8 cellular contexts compared by ENCODE assay signal in genomic region chr13:31200636-31200970, GRCh38. TPM values are rescaled to one million over a fixed set of nuclear protein-coding genes. Genes with fewer than 3 reads are reported as not detected.
DNase-seq lines count a peak whose midpoint lies in the region; TF ChIP-seq lines count a peak whose summit lies in the region.

No MANE protein-coding gene starts in this region.

- TF ChIP-seq POLR2A in esophagus squamous epithelium (IDR thresholded peaks at IDR 0.05) = no peak
- TF ChIP-seq POLR2A in transverse colon (IDR thresholded peaks at IDR 0.05) = no peak

- in situ Hi-C loops in HAP-1 (cut with MboI; ENCODE audit: low sequenced_read_pairs) (no loop called here), transverse colon (cut with MboI; ENCODE audit: low pct_ligation_motif_present in 1 of 4, low pct_unique_long_range_greater_than_20kb in 1 of 4, low sequenced_read_pairs in 3 of 4) (no loop called here)

- CTCF ChIA-PET in activated CD4-positive, alpha-beta memory T cell treated with anti-CD3 and anti-CD28 coated beads, Interleukin-2, amount 10 ng/mL, durations not matched to agents 7 days and 5 days (lab: Charles Lee) = interaction anchor here (0.7 to 2.6 kb wide), 5 partner anchors 9 to 225 kb away, joined by 3 to 19 read pairs (median 3); partner anchors contain the start of gene HSPH1

- H3K4me1 ChIP-seq in HAP-1 = peaks cover 6% of the 10 kb centered on the region
- H3K4me1 ChIP-seq in esophagus squamous epithelium = peaks cover 12 to 55% (median 20%) of the 10 kb centered on the region in 3 donors
- H3K4me1 ChIP-seq in transverse colon = peaks cover 3 to 15% (median 8%) of the 10 kb centered on the region in 4 donors

- peak overlapping the region; percentile 92 to 100 (median 98) for H3K27ac ChIP-seq in esophagus squamous epithelium
- H3K27ac ChIP-seq in neural cell (ENCODE audit: low read length) = no peak overlapping the region
- H3K27ac ChIP-seq in transverse colon = peak overlapping the region; percentile 95 to 99 (median 97)

- no peak overlapping the region for H2AFZ ChIP-seq in neural cell (ENCODE audit: low read depth, low read length)

- H4K20me1 ChIP-seq in neural cell (ENCODE audit: insufficient read depth) = no peaks in the 10 kb centered on the region

- peaks cover 5% of the 10 kb centered on the region for H3K79me2 ChIP-seq in neural cell (replicated peaks; ENCODE audit: insufficient read depth, low read length)

- H3K27me3 ChIP-seq in HAP-1 (ENCODE audit: low read depth) (no peaks in the 10 kb centered on the region), esophagus squamous epithelium (no peaks in the 10 kb centered on the region), neural cell (ENCODE audit: insufficient read depth, low read depth, low read length) (no peaks in the 10 kb centered on the region), transverse colon (no peaks in the 10 kb centered on the region)

- peaks cover 4% of the 10 kb centered on the region for H3K27me3 Mint-ChIP-seq in activated CD4-positive, alpha-beta memory T cell treated with anti-CD3 and anti-CD28 coated beads, Interleukin-2, amount 10 ng/mL, durations not matched to agents 7 days and 5 days

- H3K4me3 Mint-ChIP-seq in activated CD4-positive, alpha-beta memory T cell treated with anti-CD3 and anti-CD28 coated beads, Interleukin-2, amount 10 ng/mL, durations not matched to agents 7 days and 5 days = peak overlapping the region; percentile 71

- H3K4me2 ChIP-seq in neural cell (ENCODE audit: low read length) = no peak overlapping the region

- peak overlapping the region; percentile 60 for H3K4me3 ChIP-seq in GM12864 (ENCODE audit: low read depth, low read length)
- H3K4me3 ChIP-seq in HAP-1 = peak overlapping the region; percentile 51
- peak overlapping the region; percentile 62 to 97 (median 72) for H3K4me3 ChIP-seq in esophagus squamous epithelium
- peak overlapping the region; percentile 68 for H3K4me3 ChIP-seq in neural cell (ENCODE audit: low read length)
- peak overlapping the region; percentile 86 to 95 (median 91) for H3K4me3 ChIP-seq in transverse colon

- H3F3A ChIP-seq in neural cell (ENCODE audit: insufficient read depth, low read length, poor library complexity, severe bottlenecking) = no peaks in the 10 kb centered on the region

- H3K9ac ChIP-seq in neural cell (ENCODE audit: low read length) = peak overlapping the region; percentile 52

- no peak for DNase-seq in GM12864 (ENCODE audit: low read depth)
- peak; percentile 39 to 72 for DNase-seq in HAP-1 (ENCODE audit: low spot score in 2 of 2)
- DNase-seq in LoVo (ENCODE audit: low spot score) = peak; percentile 68
- no peak for DNase-seq in activated CD4-positive, alpha-beta memory T cell treated with anti-CD3 and anti-CD28 coated beads, Interleukin-2, amount 10 ng/mL, durations not matched to agents 7 days and 5 days
- DNase-seq in esophagus squamous epithelium (lab: John Stamatoyannopoulos, UW) = no peak
- DNase-seq in transverse colon = peak; percentile 63
- DNase-seq in kidney glomerular epithelial cell (lab: John Stamatoyannopoulos, UW) = no peak

- no peaks in the 10 kb centered on the region for H3K36me3 Mint-ChIP-seq in activated CD4-positive, alpha-beta memory T cell treated with anti-CD3 and anti-CD28 coated beads, Interleukin-2, amount 10 ng/mL, durations not matched to agents 7 days and 5 days (ENCODE audit: low read depth)

- WGBS in esophagus squamous epithelium, 2 donors = 0% methylated on average over 11 to 12 of the region's 34 CpGs
- WGBS in transverse colon (ENCODE audit: low coverage in 1 of 2), 2 donors = 0% methylated on average over 5 to 15 of the region's 34 CpGs

- no peaks in the 10 kb centered on the region for H3K9me2 ChIP-seq in neural cell (ENCODE audit: insufficient read depth, low read length)

- peaks cover 30% of the 10 kb centered on the region for H3K4me1 Mint-ChIP-seq in activated CD4-positive, alpha-beta memory T cell treated with anti-CD3 and anti-CD28 coated beads, Interleukin-2, amount 10 ng/mL, durations not matched to agents 7 days and 5 days

- H3K9me3 Mint-ChIP-seq in activated CD4-positive, alpha-beta memory T cell treated with anti-CD3 and anti-CD28 coated beads, Interleukin-2, amount 10 ng/mL, durations not matched to agents 7 days and 5 days = no peaks in the 10 kb centered on the region

- H3K36me3 ChIP-seq in HAP-1 (replicated peaks) (no peaks in the 10 kb centered on the region), esophagus squamous epithelium (no peaks in the 10 kb centered on the region), neural cell (ENCODE audit: insufficient read depth, low read length) (no peaks in the 10 kb centered on the region), transverse colon (no peaks in the 10 kb centered on the region)

- no peak for TF ChIP-seq RAD21 in neural cell (conservative IDR thresholded peaks at IDR 0.05)

- H3K27ac Mint-ChIP-seq in activated CD4-positive, alpha-beta memory T cell treated with anti-CD3 and anti-CD28 coated beads, Interleukin-2, amount 10 ng/mL, durations not matched to agents 7 days and 5 days = peak overlapping the region; percentile 72

- TF ChIP-seq CTCF in GM12864 (IDR thresholded peaks at IDR 0.05; ENCODE audit: low read depth, low read length, missing control alignments) (peak; percentile 2), esophagus squamous epithelium (IDR thresholded peaks at IDR 0.05) (no peak), neural cell (IDR thresholded peaks at IDR 0.05; ENCODE audit: poor library complexity, severe bottlenecking) (no peak), transverse colon (IDR thresholded peaks at IDR 0.05) (no peak)

- intact Hi-C loops in esophagus squamous epithelium (cut with DNase I) (no loop called here), transverse colon (cut with DNase I; ENCODE audit: low total_unique reads) (loop anchor here (2.0 kb wide), 1 partner anchor 38 kb away; no protein-coding TSS in a partner anchor)

- H3K9me3 ChIP-seq in HAP-1 = no peaks in the 10 kb centered on the region
- no peaks in the 10 kb centered on the region for H3K9me3 ChIP-seq in esophagus squamous epithelium
- H3K9me3 ChIP-seq in neural cell (ENCODE audit: low read length) = no peaks in the 10 kb centered on the region
- no peaks in the 10 kb centered on the region for H3K9me3 ChIP-seq in transverse colon

- POLR2A ChIA-PET in activated CD4-positive, alpha-beta memory T cell treated with anti-CD3 and anti-CD28 coated beads, Interleukin-2, amount 10 ng/mL, durations not matched to agents 7 days and 5 days (lab: Charles Lee) = interaction anchor here (0.8 to 1.9 kb wide), 5 partner anchors 12 to 40 kb away, joined by 3 to 13 read pairs (median 4); partner anchors contain the start of gene HSPH1

- TF ChIP-seq EP300 in neural cell (conservative IDR thresholded peaks at IDR 0.05; ENCODE audit: poor library complexity, severe bottlenecking) = no peak
- no peak for TF ChIP-seq EP300 in transverse colon (IDR thresholded peaks at IDR 0.05; ENCODE audit: low read depth)

TF ChIP-seq in neural cell, 6 proteins besides CTCF, POLR2A, EP300 and RAD21:
- no peak for TF ChIP-seq TAF1 (IDR thresholded peaks at IDR 0.05; ENCODE audit: low read depth)
- TF ChIP-seq POLR2AphosphoS5 (IDR thresholded peaks at IDR 0.05) = no peak
- TF ChIP-seq EZH2 (IDR thresholded peaks at IDR 0.05; ENCODE audit: borderline replicate concordance, insufficient read depth, low read length, poor library complexity, severe bottlenecking) = no peak
- TF ChIP-seq MXI1 (conservative IDR thresholded peaks at IDR 0.05; ENCODE audit: poor library complexity, severe bottlenecking) = no peak
- TF ChIP-seq SMC3 (conservative IDR thresholded peaks at IDR 0.05; ENCODE audit: poor library complexity) = no peak
- no peak for TF ChIP-seq REST (IDR thresholded peaks at IDR 0.05; ENCODE audit: borderline replicate concordance)

RNA-seq across cellular contexts. Expression of gene B3GLCT, which starts 0.8 kb away (rescaled TPM):
- total RNA-seq in activated CD4-positive, alpha-beta memory T cell treated with anti-CD3 and anti-CD28 coated beads, Interleukin-2, amount 10 ng/mL, durations not matched to agents 7 days and 5 days = 1 to 10 TPM; 4.6 to 4.7 TPM
- total RNA-seq in esophagus squamous epithelium (1 to 10 TPM; 2.3 to 9.2 (median 7.1) TPM), transverse colon (1 to 10 TPM; 1.6 to 5.7 (median 3.9) TPM)
- polyA plus RNA-seq in neural cell = 7.4 and 8.2 TPM in 2 replicates
- polyA minus RNA-seq in neural cell = 5.8 and 6.1 TPM in 2 replicates

RNA-seq across cellular contexts. Expression of gene HSPH1, which starts 38.9 kb away (rescaled TPM):
- 100 to 1,000 TPM in 1 of 2 experiments, 10 to 100 TPM in 1; 95.4 to 103 TPM for total RNA-seq in activated CD4-positive, alpha-beta memory T cell treated with anti-CD3 and anti-CD28 coated beads, Interleukin-2, amount 10 ng/mL, durations not matched to agents 7 days and 5 days
- total RNA-seq in esophagus squamous epithelium (10 to 100 TPM; 29.3 to 86.1 (median 34.9) TPM), transverse colon (10 to 100 TPM; 16.1 to 58.3 (median 30.7) TPM)
- 97.4 and 112 TPM in 2 replicates for polyA plus RNA-seq in neural cell
- polyA minus RNA-seq in neural cell = 88.1 and 110 TPM in 2 replicates

Comparison
In these comparisons a context has a peak if more than half of its experiments do, and no peak if none do; other contexts are left out.
1. DNase-seq: peak in HAP-1 (2 of 2), LoVo (single experiment) and transverse colon (single experiment); none in GM12864 (single experiment), activated CD4-positive, alpha-beta memory T cell treated with anti-CD3 and anti-CD28 coated beads, Interleukin-2, amount 10 ng/mL, durations not matched to agents 7 days and 5 days (single experiment), esophagus squamous epithelium (single experiment) and kidney glomerular epithelial cell (single experiment).
2. Peak in every context shown above with its lines, with median percentiles within 50 percentile points of each other: H3K4me3 ChIP-seq.